ENCODE assay signal across 7 cellular contexts in the genomic region with DNA sequence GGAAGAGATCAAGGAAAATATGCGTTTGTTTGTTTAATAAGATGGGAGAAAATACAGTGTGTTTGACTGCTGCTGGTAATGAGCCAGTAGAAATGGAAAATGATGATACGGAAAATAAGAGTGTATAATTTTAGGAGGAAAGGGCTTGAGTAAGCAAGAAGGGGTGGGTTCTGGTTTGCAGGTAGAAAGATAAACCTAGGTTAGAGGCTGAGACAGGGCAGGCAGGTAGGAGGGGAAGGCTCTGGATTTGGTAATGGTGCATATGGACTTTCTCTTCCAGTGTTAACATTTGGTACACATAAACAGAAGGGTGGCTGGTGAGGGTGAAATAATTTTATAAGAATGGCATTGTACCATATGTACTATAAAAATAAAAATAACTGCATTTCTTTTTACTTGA.
A peak's percentile ranks its signal among the peaks of the same experiment; 100 is the strongest.
DNase-seq lines count a peak whose midpoint lies in the region; ATAC-seq and TF ChIP-seq lines count a peak whose summit lies in the region.
"Not testable (repeated sequence)": the region's sequence is repeated elsewhere in the genome, so short reads cannot be mapped to it uniquely, and the experiment has no call there.

No MANE protein-coding gene starts in this region.

- not testable (repeated sequence) for H3K36me3 ChIP-seq in CD8-positive, alpha-beta T cell (ENCODE audit: insufficient read depth, low read length); SU-DHL-6 (ENCODE audit: low read length); right lobe of liver

- ATAC-seq in CD8-positive, alpha-beta T cell; central memory CD8-positive, alpha-beta T cell (replicated peaks; ENCODE audit: extremely low read depth, poor library complexity, severe bottlenecking): not testable (repeated sequence)
- peak; percentile 43 for ATAC-seq in activated CD8-positive, alpha-beta T cell treated with anti-CD3 and anti-CD28 coated beads, Interleukin-2, amount 10 ng/mL, durations not matched to agents 7 days and 5 days
- ATAC-seq in right lobe of liver, result peak; percentile 19 to 59 (median 52)

- H3K27me3 ChIP-seq in CD8-positive, alpha-beta T cell (ENCODE audit: insufficient read depth, low read length); SU-DHL-6 (ENCODE audit: low read length); right lobe of liver: not testable (repeated sequence)

- no CpG with 5 or more reads among the region's 2 CpGs for WGBS in right lobe of liver (ENCODE audit: insufficient coverage, low coverage, low lambda C conversion rate, missing lambda C conversion rate)

- not testable (repeated sequence) for H3K9me3 Mint-ChIP-seq in CD8-positive, alpha-beta T cell; activated CD8-positive, alpha-beta T cell treated with anti-CD3 and anti-CD28 coated beads, Interleukin-2, amount 10 ng/mL, durations not matched to agents 7 days and 5 days (ENCODE audit: insufficient read depth); activated naive CD4-positive, alpha-beta T cell treated with anti-CD3 and anti-CD28 coated beads, Interleukin-2, amount 50 U/mL, for 24 hours; central memory CD8-positive, alpha-beta T cell; nephron

- not testable (repeated sequence) for H3K79me2 ChIP-seq in SU-DHL-6 (ENCODE audit: insufficient read depth, low read length)

- H3K27ac ChIP-seq in CD8-positive, alpha-beta T cell (ENCODE audit: low read depth, low read length); right lobe of liver: not testable (repeated sequence)
- H3K27ac ChIP-seq in SU-DHL-6 (ENCODE audit: low read depth, low read length), result peak overlapping the region; percentile 47

- TF ChIP-seq CTCF in CD8-positive, alpha-beta T cell (IDR thresholded peaks at IDR 0.05); SU-DHL-6 (IDR thresholded peaks at IDR 0.05; ENCODE audit: insufficient read depth, low read length, poor library complexity, severe bottlenecking); right lobe of liver (IDR thresholded peaks at IDR 0.05); nephron (IDR thresholded peaks at IDR 0.05; ENCODE audit: unreplicated experiment in 3 of 3): not testable (repeated sequence)

- H3K9me2 ChIP-seq in SU-DHL-6 (replicated peaks; ENCODE audit: insufficient read depth, low read length), result not testable (repeated sequence)

- not testable (repeated sequence) for H3K9ac ChIP-seq in SU-DHL-6 (ENCODE audit: low read length)

- peak overlapping the region; percentile 35 for H3K4me2 ChIP-seq in SU-DHL-6 (ENCODE audit: low read depth, low read length, poor library complexity, severe bottlenecking)

- not testable (repeated sequence) for H3K36me3 Mint-ChIP-seq in CD8-positive, alpha-beta T cell; activated CD8-positive, alpha-beta T cell treated with anti-CD3 and anti-CD28 coated beads, Interleukin-2, amount 10 ng/mL, durations not matched to agents 7 days and 5 days (ENCODE audit: low read depth); activated naive CD4-positive, alpha-beta T cell treated with anti-CD3 and anti-CD28 coated beads, Interleukin-2, amount 50 U/mL, for 24 hours; central memory CD8-positive, alpha-beta T cell (ENCODE audit: insufficient read depth); nephron (ENCODE audit: low read depth)

- H3K4me3 ChIP-seq in CD8-positive, alpha-beta T cell (ENCODE audit: low read depth, low read length); SU-DHL-6 (ENCODE audit: insufficient read depth, low read length, poor library complexity, severe bottlenecking); right lobe of liver: not testable (repeated sequence)

- not testable (repeated sequence) for H3K4me1 ChIP-seq in CD8-positive, alpha-beta T cell (ENCODE audit: insufficient read depth, low read length); right lobe of liver

- not testable (repeated sequence) for H3K27ac Mint-ChIP-seq in CD8-positive, alpha-beta T cell; central memory CD8-positive, alpha-beta T cell (ENCODE audit: low read depth)
- peak overlapping the region; percentile 81 for H3K27ac Mint-ChIP-seq in activated CD8-positive, alpha-beta T cell treated with anti-CD3 and anti-CD28 coated beads, Interleukin-2, amount 10 ng/mL, durations not matched to agents 7 days and 5 days
- H3K27ac Mint-ChIP-seq in activated naive CD4-positive, alpha-beta T cell treated with anti-CD3 and anti-CD28 coated beads, Interleukin-2, amount 50 U/mL, for 24 hours, result peak overlapping the region; percentile 31
- peak overlapping the region in 2 of 3 experiments; percentile 63 to 73 for H3K27ac Mint-ChIP-seq in nephron

- not testable (repeated sequence) for H3K27me3 Mint-ChIP-seq in CD8-positive, alpha-beta T cell (ENCODE audit: low read depth); activated CD8-positive, alpha-beta T cell treated with anti-CD3 and anti-CD28 coated beads, Interleukin-2, amount 10 ng/mL, durations not matched to agents 7 days and 5 days (ENCODE audit: low read depth); activated naive CD4-positive, alpha-beta T cell treated with anti-CD3 and anti-CD28 coated beads, Interleukin-2, amount 50 U/mL, for 24 hours; central memory CD8-positive, alpha-beta T cell; nephron (ENCODE audit: low read depth)

- not testable (repeated sequence) for H4K20me1 ChIP-seq in SU-DHL-6 (ENCODE audit: low read depth, low read length)

- not testable (repeated sequence) for TF ChIP-seq POLR2A in right lobe of liver (IDR thresholded peaks at IDR 0.05)

- H2AFZ ChIP-seq in SU-DHL-6 (ENCODE audit: low read depth, low read length, severe bottlenecking), result not testable (repeated sequence)

- not testable (repeated sequence) for H3K9me3 ChIP-seq in CD8-positive, alpha-beta T cell (ENCODE audit: low read length); SU-DHL-6 (ENCODE audit: insufficient read depth, low read length); right lobe of liver

- intact Hi-C loops in CD8-positive, alpha-beta T cell (cut with DNase I, micrococcal nuclease); right lobe of liver (cut with DNase I): not testable (repeated sequence)

- not testable (repeated sequence) for DNase-seq in CD8-positive, alpha-beta T cell; activated CD8-positive, alpha-beta T cell treated with anti-CD3 and anti-CD28 coated beads, Interleukin-2, amount 10 ng/mL, durations not matched to agents 7 days and 5 days; central memory CD8-positive, alpha-beta T cell (ENCODE audit: low spot score in 2 of 2); right lobe of liver

- CTCF ChIA-PET in CD8-positive, alpha-beta T cell (lab: Charles Lee); activated CD8-positive, alpha-beta T cell treated with anti-CD3 and anti-CD28 coated beads, Interleukin-2, amount 10 ng/mL, durations not matched to agents 7 days and 5 days (lab: Charles Lee): not testable (repeated sequence)

- POLR2A ChIA-PET in CD8-positive, alpha-beta T cell (lab: Charles Lee); activated CD8-positive, alpha-beta T cell treated with anti-CD3 and anti-CD28 coated beads, Interleukin-2, amount 10 ng/mL, durations not matched to agents 7 days and 5 days (lab: Charles Lee): not testable (repeated sequence)

- peak overlapping the region; percentile 57 for H3K4me3 Mint-ChIP-seq in CD8-positive, alpha-beta T cell
- H3K4me3 Mint-ChIP-seq in activated CD8-positive, alpha-beta T cell treated with anti-CD3 and anti-CD28 coated beads, Interleukin-2, amount 10 ng/mL, durations not matched to agents 7 days and 5 days, result peak overlapping the region; percentile 57
- H3K4me3 Mint-ChIP-seq in activated naive CD4-positive, alpha-beta T cell treated with anti-CD3 and anti-CD28 coated beads, Interleukin-2, amount 50 U/mL, for 24 hours, result peak overlapping the region; percentile 58
- H3K4me3 Mint-ChIP-seq in central memory CD8-positive, alpha-beta T cell, result peak overlapping the region; percentile 64
- H3K4me3 Mint-ChIP-seq in nephron, result peak overlapping the region in 1 of 3 experiments; percentile 2

- not testable (repeated sequence) for H3F3A ChIP-seq in SU-DHL-6 (ENCODE audit: insufficient read depth)

- not testable (repeated sequence) for H3K4me1 Mint-ChIP-seq in CD8-positive, alpha-beta T cell (ENCODE audit: low read depth); activated naive CD4-positive, alpha-beta T cell treated with anti-CD3 and anti-CD28 coated beads, Interleukin-2, amount 50 U/mL, for 24 hours
- peaks cover 18% of the 10 kb centered on the region for H3K4me1 Mint-ChIP-seq in activated CD8-positive, alpha-beta T cell treated with anti-CD3 and anti-CD28 coated beads, Interleukin-2, amount 10 ng/mL, durations not matched to agents 7 days and 5 days (ENCODE audit: low read depth)
- peaks cover 18% of the 10 kb centered on the region for H3K4me1 Mint-ChIP-seq in central memory CD8-positive, alpha-beta T cell
- H3K4me1 Mint-ChIP-seq in nephron, result peaks cover 10% of the 10 kb centered on the region
